ENCODE assay signal across 30 cellular contexts in the genomic region with DNA sequence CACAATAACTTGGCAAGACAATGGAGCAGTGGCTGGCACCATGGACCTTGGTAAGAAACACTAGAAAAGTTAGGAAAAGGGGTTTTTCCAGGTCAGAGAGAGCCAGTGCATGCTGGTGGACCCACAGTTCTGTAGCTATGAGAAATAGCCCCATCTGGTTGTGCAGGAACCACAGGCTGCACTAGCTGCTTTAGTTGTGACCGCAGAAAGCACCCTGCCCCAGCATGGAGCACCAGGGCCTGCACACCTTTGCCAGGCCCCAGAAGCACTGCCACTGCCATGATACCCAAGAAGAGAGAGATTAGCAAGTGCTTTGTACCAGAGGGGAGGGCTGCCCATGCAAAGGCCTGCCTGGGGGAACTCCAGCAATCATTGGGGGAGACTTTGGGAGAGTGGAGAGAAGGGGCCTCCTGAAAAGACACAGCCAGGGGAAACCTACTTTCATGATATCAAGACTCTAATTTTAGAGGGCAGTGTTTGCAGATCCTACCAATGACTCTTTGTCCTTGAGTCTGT.
DNase-seq lines count a peak whose midpoint lies in the region; ATAC-seq, FAIRE-seq and TF ChIP-seq lines count a peak whose summit lies in the region.
"Had no signal": no experiment of that assay in that cellular context is flagged by ENCODE, and none has a peak within 500 bp of the region (broad histone marks: within the 10 kb centered on the region; RNA-seq: fewer than 3 reads in every experiment).

No MANE protein-coding gene starts in this region.

- H3K36me3 ChIP-seq in astrocyte (ENCODE audit: insufficient read depth, low read length) = no peaks in the 10 kb centered on the region
- H3K36me3 ChIP-seq in mesenchymal stem cell (ENCODE audit: control insufficient read depth in 1 of 2, insufficient read depth in 2 of 2, low read depth in 1 of 2, low read length in 2 of 2) = no peaks in the 10 kb centered on the region
- H3K36me3 ChIP-seq in ovary = no peaks in the 10 kb centered on the region
- H3K36me3 ChIP-seq: HAP-1, heart right ventricle, Peyer's patch, SJCRH30, transverse colon had no signal

- no peaks in the 10 kb centered on the region for H3K27me3 ChIP-seq in astrocyte (ENCODE audit: insufficient read depth, low read length)
- H3K27me3 ChIP-seq in mesenchymal stem cell (ENCODE audit: control insufficient read depth in 1 of 2, insufficient read depth in 1 of 2, low read length in 2 of 2) = peaks cover 17 to 29% of the 10 kb centered on the region in 2 experiments
- H3K27me3 ChIP-seq in ovary = no peaks in the 10 kb centered on the region
- H3K27me3 ChIP-seq: Peyer's patch had no signal

- no peak overlapping the region for H3K4ac ChIP-seq in mesenchymal stem cell (ENCODE audit: low read depth in 1 of 2, low read length in 2 of 2)

- H3K36me3 Mint-ChIP-seq in astrocyte (ENCODE audit: low read depth, unreplicated experiment) = peaks cover 6% of the 10 kb centered on the region
- H3K36me3 Mint-ChIP-seq: CD14-positive monocyte had no signal

- peak overlapping the region; percentile 97 for H3K27ac Mint-ChIP-seq in astrocyte (ENCODE audit: unreplicated experiment)
- H3K27ac Mint-ChIP-seq: activated naive CD4-positive, alpha-beta T cell treated with anti-CD3 and anti-CD28 coated beads, Interleukin-2, amount 10 ng/mL, durations not matched to agents 7 days and 5 days; CD14-positive monocyte; memory B cell had no signal

- intact Hi-C loops in ovary (cut with DNase I) = no loop called here

- H2BK5ac ChIP-seq in mesenchymal stem cell (ENCODE audit: low read depth, low read length, poor library complexity, severe bottlenecking) = no peak overlapping the region

- H3K4me2 ChIP-seq in astrocyte (ENCODE audit: low read length) (no peak overlapping the region), mesenchymal stem cell (ENCODE audit: low read length, poor library complexity, severe bottlenecking) (no peak overlapping the region)

- DNase-seq in astrocyte (ENCODE audit: low read depth) = no peak
- DNase-seq in mesenchymal stem cell = no peak
- no peak for DNase-seq in islet precursor cell
- DNase-seq in stimulated activated CD4-positive, alpha-beta T cell treated with anti-CD3 and anti-CD28 coated beads, Interleukin-12 subunit alpha, Interleukin-12 subunit beta, amount 100 ng/mL, for 4 hours = no peak
- DNase-seq in ovary = no peak
- DNase-seq: activated CD4-positive, alpha-beta T cell treated with anti-CD3 and anti-CD28 coated beads, Interleukin-2, amount 50 U/mL, for 48 hours; activated CD4-positive, CD25-positive, alpha-beta regulatory T cell; activated CD8-positive, alpha-beta memory T cell treated with anti-CD3 and anti-CD28 coated beads, Interleukin-2, amount 50 U/mL, for 48 hours; activated naive CD4-positive, alpha-beta T cell treated with anti-CD3 and anti-CD28 coated beads, Interleukin-2, amount 10 ng/mL, durations not matched to agents 7 days and 5 days; effector CD8-positive, alpha-beta T cell; heart right ventricle; left cardiac atrium; NCI-H526; occipital lobe; Peyer's patch; SJCRH30; stimulated activated CD4-positive, alpha-beta T cell treated with anti-CD3 and anti-CD28 coated beads, Interleukin-2, amount 100 ng/mL, for 24 hours; T-helper 1 cell; transverse colon had no signal

- peak overlapping the region; percentile 41 for H4K91ac ChIP-seq in mesenchymal stem cell (ENCODE audit: low read length)

- no peaks in the 10 kb centered on the region for H3K79me2 ChIP-seq in astrocyte (ENCODE audit: insufficient read depth, low read length)

- H3K9me3 ChIP-seq in astrocyte (ENCODE audit: insufficient read depth, low read depth, low read length) (peaks cover 17% of the 10 kb centered on the region), mesenchymal stem cell (ENCODE audit: control insufficient read depth, low read length) (no peaks in the 10 kb centered on the region), ovary (no peaks in the 10 kb centered on the region)
- H3K9me3 ChIP-seq: HAP-1, heart right ventricle, Peyer's patch, SJCRH30, transverse colon had no signal

- TF ChIP-seq POLR2A in ovary (IDR thresholded peaks at IDR 0.05) = no peak

- 80% methylated on average over 1 of the region's 1 CpG for WGBS in mesenchymal stem cell
- 89 to 95% (median 91%) methylated on average over 1 of the region's 1 CpG for WGBS in ovary, 3 donors

- H2BK120ac ChIP-seq in mesenchymal stem cell (ENCODE audit: low read depth, low read length) = no peak overlapping the region

- peaks cover 7% of the 10 kb centered on the region for H3K9me3 Mint-ChIP-seq in astrocyte (ENCODE audit: unreplicated experiment)

- TF ChIP-seq EP300 in ovary (IDR thresholded peaks at IDR 0.05) = no peak

- H3K4me3 Mint-ChIP-seq in astrocyte (ENCODE audit: unreplicated experiment) = no peak overlapping the region
- H3K4me3 Mint-ChIP-seq: activated naive CD4-positive, alpha-beta T cell treated with anti-CD3 and anti-CD28 coated beads, Interleukin-2, amount 10 ng/mL, durations not matched to agents 7 days and 5 days; CD14-positive monocyte; memory B cell had no signal

- H3K14ac ChIP-seq in mesenchymal stem cell (ENCODE audit: low read length in 2 of 2) = no peak overlapping the region

- H3K4me3 ChIP-seq in astrocyte (ENCODE audit: insufficient read depth, low read depth, low read length) = no peak overlapping the region
- no peak overlapping the region for H3K4me3 ChIP-seq in mesenchymal stem cell (ENCODE audit: insufficient read depth in 1 of 2, low read depth in 1 of 2, low read length in 2 of 2)
- H3K4me3 ChIP-seq in ovary = no peak overlapping the region
- H3K4me3 ChIP-seq: HAP-1, heart right ventricle, K562, Peyer's patch, SJCRH30, skin epidermis, transverse colon had no signal

- H3K79me1 ChIP-seq in mesenchymal stem cell (replicated peaks; ENCODE audit: low read length, poor library complexity, severe bottlenecking) = no peaks in the 10 kb centered on the region

- no peaks in the 10 kb centered on the region for H4K20me1 ChIP-seq in astrocyte (ENCODE audit: insufficient read depth, low read length)

- no peak overlapping the region for H3K23ac ChIP-seq in mesenchymal stem cell (ENCODE audit: low read length in 2 of 2)

- no peak for TF ChIP-seq CTCF in astrocyte (IDR thresholded peaks at IDR 0.05; ENCODE audit: insufficient read depth, low read depth, low read length)
- no peak for TF ChIP-seq CTCF in ovary (IDR thresholded peaks at IDR 0.05)

- no peak overlapping the region for H2AK5ac ChIP-seq in mesenchymal stem cell (ENCODE audit: low read length, severe bottlenecking)

- no peaks in the 10 kb centered on the region for H3K27me3 Mint-ChIP-seq in astrocyte (ENCODE audit: low read depth, unreplicated experiment)

- no peak overlapping the region for H2AFZ ChIP-seq in astrocyte (ENCODE audit: low read depth, low read length)
- H2AFZ ChIP-seq in mesenchymal stem cell (ENCODE audit: low read depth, low read length) = no peak overlapping the region

- no peak for FAIRE-seq in astrocyte (lab: Jason Lieb, UNC)
- FAIRE-seq: bronchial epithelial cell, colon, D721Med, GM12891, K562 had no signal

- peaks cover 52% of the 10 kb centered on the region for H3K4me1 Mint-ChIP-seq in astrocyte (ENCODE audit: low read depth, unreplicated experiment)

- H2BK12ac ChIP-seq in mesenchymal stem cell (ENCODE audit: low read length in 2 of 2) = no peak overlapping the region

- H3K27ac ChIP-seq in astrocyte (ENCODE audit: low read depth, low read length) (peak overlapping the region; percentile 42), mesenchymal stem cell (ENCODE audit: low read length, poor library complexity, severe bottlenecking) (no peak overlapping the region), ovary (no peak overlapping the region)
- H3K27ac ChIP-seq: heart right ventricle, Peyer's patch, SJCRH30, transverse colon had no signal

- no peak overlapping the region for H3K9ac ChIP-seq in astrocyte (ENCODE audit: low read length)
- H3K9ac ChIP-seq in mesenchymal stem cell (ENCODE audit: low read length) = no peak overlapping the region

- no peak overlapping the region for H3K18ac ChIP-seq in mesenchymal stem cell (ENCODE audit: low read depth in 1 of 2, low read length in 2 of 2)

- ATAC-seq in HG02884 (IDR thresholded peaks at IDR 0.05; ENCODE audit: unreplicated experiment) (peak; percentile 20), GM21360 (IDR thresholded peaks at IDR 0.05; ENCODE audit: unreplicated experiment) (no peak)
- ATAC-seq: K562 had no signal

- H3K4me1 ChIP-seq in astrocyte (ENCODE audit: insufficient read depth, low read length) (peaks cover 8% of the 10 kb centered on the region), mesenchymal stem cell (ENCODE audit: control insufficient read depth, insufficient read depth, low read depth, low read length) (peaks cover 3% of the 10 kb centered on the region), ovary (ENCODE audit: insufficient read depth) (no peaks in the 10 kb centered on the region)
- H3K4me1 ChIP-seq: HAP-1, SJCRH30 had no signal

- no peak overlapping the region for H4K8ac ChIP-seq in mesenchymal stem cell (ENCODE audit: low read length)

- H2BK15ac ChIP-seq in mesenchymal stem cell (ENCODE audit: low read depth, poor library complexity, severe bottlenecking) = no peak overlapping the region
